8 cellular contexts compared by ENCODE assay signal in the genomic region with DNA sequence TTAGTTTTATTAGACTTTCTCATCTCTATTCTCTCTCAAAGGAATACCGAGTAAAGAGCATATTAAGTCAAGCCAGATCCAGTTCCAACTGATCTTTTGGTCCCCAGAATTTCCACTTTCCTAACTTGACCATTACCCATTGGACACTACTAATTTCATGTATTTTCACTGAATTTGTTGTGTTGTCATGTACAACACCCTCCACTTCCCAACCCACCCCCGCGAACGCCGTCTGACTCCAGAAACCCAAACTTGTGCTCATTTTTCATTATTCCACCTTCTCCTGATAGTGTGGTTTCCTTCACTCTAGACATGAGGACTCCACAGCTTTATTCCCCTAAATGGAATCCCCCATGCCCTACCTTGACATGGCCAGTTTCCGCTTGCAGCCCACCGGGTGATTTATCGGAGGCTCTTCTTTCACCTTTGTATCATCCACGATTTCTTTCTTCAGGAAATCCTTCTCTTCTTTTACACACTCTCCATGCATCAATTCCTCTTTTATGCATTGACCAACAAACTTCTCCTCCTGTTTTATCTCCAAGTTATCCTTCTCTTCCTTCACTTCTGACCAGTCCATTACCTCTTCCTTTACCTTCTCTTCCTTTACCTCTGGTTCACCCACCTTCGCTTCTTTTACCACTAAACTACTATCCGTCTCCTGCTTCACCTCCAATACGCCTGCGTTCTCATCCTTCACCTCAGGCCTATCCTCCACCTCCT. TPM values are rescaled to one million over a fixed set of nuclear protein-coding genes. Genes with fewer than 3 reads are reported as not detected.
A peak's percentile ranks its signal among the peaks of the same experiment; 100 is the strongest.
DNase-seq lines count a peak whose midpoint lies in the region; FAIRE-seq and TF ChIP-seq lines count a peak whose summit lies in the region.

No MANE protein-coding gene starts in this region.

- TF ChIP-seq CTCF in 22Rv1 (IDR thresholded peaks at IDR 0.05) = no peak
- TF ChIP-seq CTCF in KMS-11 (conservative IDR thresholded peaks at IDR 0.05; ENCODE audit: low read depth, low read length) = no peak
- TF ChIP-seq CTCF in epithelial cell of proximal tubule (conservative IDR thresholded peaks at IDR 0.05; ENCODE audit: low read depth, low read length) = no peak

- peaks cover 28% of the 10 kb centered on the region for H3K4me1 ChIP-seq in KMS-11 (ENCODE audit: low read depth, poor library complexity, severe bottlenecking)

- H3K79me2 ChIP-seq in KMS-11 (ENCODE audit: insufficient read depth, low read depth) = peaks cover 18% of the 10 kb centered on the region

- H3K4me2 ChIP-seq in KMS-11 = peak overlapping the region; percentile 78

- peak; percentile 21 for FAIRE-seq in GM19239 (lab: Jason Lieb, UNC)

- H3K27me3 ChIP-seq in KMS-11 (ENCODE audit: insufficient read depth, low read depth) = no peaks in the 10 kb centered on the region

- H3K9ac ChIP-seq in KMS-11 = peak overlapping the region; percentile 68; the same call in 1 of the 2 replicates

- H3K27ac ChIP-seq in 22Rv1 (peak overlapping the region; percentile 84), KMS-11 (peak overlapping the region; percentile 68; the same call in 1 of the 2 replicates)

- no peaks in the 10 kb centered on the region for H3K36me3 ChIP-seq in KMS-11 (ENCODE audit: insufficient read depth)

- peak overlapping the region; percentile 5 for H3K4me3 ChIP-seq in KMS-11 (IDR thresholded peaks at IDR 0.05; ENCODE audit: insufficient read depth, low read depth, low read length)
- H3K4me3 ChIP-seq in epithelial cell of proximal tubule (ENCODE audit: low read depth, low read length) = peak overlapping the region; percentile 94

- DNase-seq in GM19239 (ENCODE audit: insufficient read length, low spot score) = no peak
- DNase-seq in epithelial cell of proximal tubule (ENCODE audit: low read depth) = no peak
- peak; percentile 17 for DNase-seq in retina
- no peak for DNase-seq in NCI-H226
- no peak for DNase-seq in NCI-H187 (lab: John Stamatoyannopoulos, UW)
- no peak for DNase-seq in GOT3 (lab: John Stamatoyannopoulos, UW)

- H4K20me1 ChIP-seq in KMS-11 (ENCODE audit: insufficient read depth) = no peaks in the 10 kb centered on the region

- H2AFZ ChIP-seq in KMS-11 (ENCODE audit: low read depth) = peak overlapping the region; percentile 81

RNA-seq across cellular contexts. Expression of a gene that starts 0.8 kb away (rescaled TPM):
- 13.1 and 13.5 TPM in 2 replicates for total RNA-seq in epithelial cell of proximal tubule
